Comparison of ENCODE assay signal across 8 cellular contexts in the genomic region with DNA sequence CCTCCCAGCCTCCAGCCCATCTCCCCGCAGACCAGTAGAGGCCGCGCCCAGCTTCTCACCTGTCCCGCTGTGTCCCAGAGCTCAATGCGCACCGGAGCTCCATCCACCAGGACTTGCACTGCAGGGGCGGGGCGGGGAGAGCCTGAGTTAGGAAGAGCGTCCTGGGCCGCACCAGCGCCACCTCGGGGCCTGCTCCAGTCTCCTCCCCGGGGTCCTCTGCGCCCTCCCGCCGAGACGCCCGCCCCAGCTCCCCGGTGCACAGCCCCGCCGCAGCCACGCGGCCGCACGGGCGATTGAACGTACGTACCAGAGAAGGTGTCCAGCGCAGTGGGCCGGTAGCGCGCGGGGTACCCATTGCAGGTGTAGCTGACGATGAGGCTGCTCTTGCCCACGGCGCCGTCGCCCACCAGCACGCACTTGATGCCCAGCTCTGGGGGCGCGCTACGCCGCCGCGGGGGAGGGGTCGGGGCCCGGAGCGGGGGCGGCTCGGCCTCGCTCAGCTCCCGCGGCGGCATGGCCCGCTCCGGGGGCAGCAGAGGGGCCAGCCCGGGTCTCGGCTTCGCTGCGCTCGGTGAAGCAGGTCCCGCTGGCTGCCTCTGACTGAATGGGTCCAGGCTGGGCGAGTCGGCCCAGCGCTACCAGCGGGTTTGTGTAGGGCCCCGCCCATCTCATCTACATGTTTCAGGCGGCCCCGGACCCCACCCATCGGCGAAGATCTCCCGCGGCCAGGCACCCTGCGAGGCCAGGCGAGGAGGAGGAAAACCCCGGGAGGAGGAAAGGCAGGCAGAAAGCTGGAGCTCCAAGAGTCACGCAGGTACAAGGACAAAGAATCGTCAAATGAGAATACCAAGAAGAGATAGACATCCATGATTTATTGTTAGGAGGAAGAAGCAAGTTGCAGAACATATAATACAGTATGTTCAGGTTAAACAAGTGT. TPM values are rescaled to one million over a fixed set of nuclear protein-coding genes. Genes with fewer than 3 reads are reported as not detected.
DNase-seq lines count a peak whose midpoint lies in the region; ATAC-seq and TF ChIP-seq lines count a peak whose summit lies in the region.

RHOV (minus strand) TSS at position 610 of the 937 bp plus-strand sequence; CDS start at position 515, 95 bp downstream.

- H3K27me3 ChIP-seq in DOHH2 (ENCODE audit: control insufficient read depth, low read length) (no peaks in the 10 kb centered on the region), MG63 (no peaks in the 10 kb centered on the region), iPS-20b (ENCODE audit: insufficient read depth, low read length) (peaks cover 17% of the 10 kb centered on the region; the same call in 1 of the 2 replicates)

- intact Hi-C loops in posterior vena cava (cut with DNase I): loop anchor here in 1 of 2 donors (2.0 kb wide), 1 partner anchor 17 kb away; no protein-coding TSS in a partner anchor

- DNase-seq in MG63: peak; percentile 68
- peak; percentile 80 for DNase-seq in astrocyte of the hippocampus (ENCODE audit: low read depth, low spot score)
- DNase-seq in stimulated activated CD4-positive, alpha-beta T cell treated with anti-CD3 and anti-CD28 coated beads, Interleukin-12 subunit alpha, Interleukin-12 subunit beta, amount 100 ng/mL, for 4 hours: peak; percentile 48
- DNase-seq in posterior vena cava (ENCODE audit: low spot score): no peak

- no peaks in the 10 kb centered on the region for H3K36me3 ChIP-seq in DOHH2 (ENCODE audit: control insufficient read depth, low read length)
- H3K36me3 ChIP-seq in MG63: no peaks in the 10 kb centered on the region
- no peaks in the 10 kb centered on the region for H3K36me3 ChIP-seq in iPS-20b (ENCODE audit: insufficient read depth, low read depth, low read length)

- H3K4me3 ChIP-seq in DOHH2 (ENCODE audit: low read length) (peak within 1 kb of the TSS; percentile 90), MG63 (peak within 1 kb of the TSS; percentile 42), iPS-20b (ENCODE audit: low read length) (peak within 1 kb of the TSS; percentile 58)

- H3K9me3 ChIP-seq in DOHH2 (ENCODE audit: control insufficient read depth, insufficient read depth, low read length) (no peaks in the 10 kb centered on the region), MG63 (no peaks in the 10 kb centered on the region), iPS-20b (ENCODE audit: insufficient read depth, low read depth, low read length) (no peaks in the 10 kb centered on the region)

- no peaks in the 10 kb centered on the region for H4K20me1 ChIP-seq in DOHH2 (ENCODE audit: control insufficient read depth, insufficient read depth, low read depth, low read length)

- peaks cover 22% of the 10 kb centered on the region for H3K4me1 ChIP-seq in DOHH2 (ENCODE audit: control insufficient read depth, low read length)
- H3K4me1 ChIP-seq in iPS-20b (ENCODE audit: insufficient read depth, low read length): peaks cover 10% of the 10 kb centered on the region

- H3F3A ChIP-seq in DOHH2 (ENCODE audit: control insufficient read depth, insufficient read depth): no peaks in the 10 kb centered on the region

- no peak within 1 kb of the TSS for H3K27ac ChIP-seq in DOHH2 (ENCODE audit: low read depth, low read length)
- no peak within 1 kb of the TSS for H3K27ac ChIP-seq in iPS-20b (ENCODE audit: low read length)

- H3K4me2 ChIP-seq in DOHH2 (ENCODE audit: low read length): peak within 1 kb of the TSS; percentile 100

- TF ChIP-seq CTCF in DOHH2 (IDR thresholded peaks at IDR 0.05; ENCODE audit: low read depth, low read length, poor library complexity, severe bottlenecking): peak; percentile 57

- H3K79me2 ChIP-seq in DOHH2 (ENCODE audit: control insufficient read depth, low read length): no peaks in the 10 kb centered on the region

- ATAC-seq in GM21737 (IDR thresholded peaks at IDR 0.05; ENCODE audit: unreplicated experiment): peak; percentile 47
- peak; percentile 89 for ATAC-seq in SK-N-SH treated with all-trans-retinoic acid at 6 μM for 48 hours

- H3K9me2 ChIP-seq in DOHH2 (replicated peaks; ENCODE audit: control insufficient read depth, low read length): no peaks in the 10 kb centered on the region

- H3K9ac ChIP-seq in iPS-20b (ENCODE audit: low read depth, low read length): peak within 1 kb of the TSS; percentile 37; the same call in 1 of the 2 replicates

TF ChIP-seq in SK-N-SH treated with all-trans-retinoic acid at 6 μM for 48 hours, 23 proteins besides CTCF, POLR2A, EP300 and RAD21 (continues in another document):
- TF ChIP-seq OSR1 (CRISPR knock-in tag; IDR thresholded peaks at IDR 0.05) (no peak), ZFP3 (CRISPR knock-in tag; IDR thresholded peaks at IDR 0.05) (no peak), RARB (CRISPR knock-in tag; IDR thresholded peaks at IDR 0.05) (no peak), BACH2 (CRISPR knock-in tag; IDR thresholded peaks at IDR 0.05; ENCODE audit: borderline replicate concordance) (no peak), TOX (CRISPR knock-in tag; IDR thresholded peaks at IDR 0.05; ENCODE audit: borderline replicate concordance) (no peak), ZFP30 (CRISPR knock-in tag; IDR thresholded peaks at IDR 0.05) (no peak), GLIS3 (CRISPR knock-in tag; IDR thresholded peaks at IDR 0.05) (no peak), SNAI2 (CRISPR knock-in tag; IDR thresholded peaks at IDR 0.05) (no peak), ZC3H10 (CRISPR knock-in tag; IDR thresholded peaks at IDR 0.05) (no peak), PPARA (CRISPR knock-in tag; IDR thresholded peaks at IDR 0.05; ENCODE audit: borderline replicate concordance) (no peak), CSDC2 (CRISPR knock-in tag; IDR thresholded peaks at IDR 0.05) (no peak), ARNTL (CRISPR knock-in tag; IDR thresholded peaks at IDR 0.05; ENCODE audit: borderline replicate concordance, low read depth) (no peak), PATZ1 (CRISPR knock-in tag; IDR thresholded peaks at IDR 0.05; ENCODE audit: borderline replicate concordance) (no peak), ZNF8 (CRISPR knock-in tag; IDR thresholded peaks at IDR 0.05) (no peak), ESRRG (CRISPR knock-in tag; IDR thresholded peaks at IDR 0.05) (no peak)
- TF ChIP-seq, protein P1, sequence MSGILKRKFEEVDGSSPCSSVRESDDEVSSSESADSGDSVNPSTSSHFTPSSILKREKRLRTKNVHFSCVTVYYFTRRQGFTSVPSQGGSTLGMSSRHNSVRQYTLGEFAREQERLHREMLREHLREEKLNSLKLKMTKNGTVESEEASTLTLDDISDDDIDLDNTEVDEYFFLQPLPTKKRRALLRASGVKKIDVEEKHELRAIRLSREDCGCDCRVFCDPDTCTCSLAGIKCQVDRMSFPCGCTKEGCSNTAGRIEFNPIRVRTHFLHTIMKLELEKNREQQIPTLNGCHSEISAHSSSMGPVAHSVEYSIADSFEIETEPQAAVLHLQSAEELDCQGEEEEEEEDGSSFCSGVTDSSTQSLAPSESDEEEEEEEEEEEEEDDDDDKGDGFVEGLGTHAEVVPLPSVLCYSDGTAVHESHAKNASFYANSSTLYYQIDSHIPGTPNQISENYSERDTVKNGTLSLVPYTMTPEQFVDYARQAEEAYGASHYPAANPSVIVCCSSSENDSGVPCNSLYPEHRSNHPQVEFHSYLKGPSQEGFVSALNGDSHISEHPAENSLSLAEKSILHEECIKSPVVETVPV (CRISPR knock-in tag; IDR thresholded peaks at IDR 0.05): no peak
- TF ChIP-seq, protein P2, sequence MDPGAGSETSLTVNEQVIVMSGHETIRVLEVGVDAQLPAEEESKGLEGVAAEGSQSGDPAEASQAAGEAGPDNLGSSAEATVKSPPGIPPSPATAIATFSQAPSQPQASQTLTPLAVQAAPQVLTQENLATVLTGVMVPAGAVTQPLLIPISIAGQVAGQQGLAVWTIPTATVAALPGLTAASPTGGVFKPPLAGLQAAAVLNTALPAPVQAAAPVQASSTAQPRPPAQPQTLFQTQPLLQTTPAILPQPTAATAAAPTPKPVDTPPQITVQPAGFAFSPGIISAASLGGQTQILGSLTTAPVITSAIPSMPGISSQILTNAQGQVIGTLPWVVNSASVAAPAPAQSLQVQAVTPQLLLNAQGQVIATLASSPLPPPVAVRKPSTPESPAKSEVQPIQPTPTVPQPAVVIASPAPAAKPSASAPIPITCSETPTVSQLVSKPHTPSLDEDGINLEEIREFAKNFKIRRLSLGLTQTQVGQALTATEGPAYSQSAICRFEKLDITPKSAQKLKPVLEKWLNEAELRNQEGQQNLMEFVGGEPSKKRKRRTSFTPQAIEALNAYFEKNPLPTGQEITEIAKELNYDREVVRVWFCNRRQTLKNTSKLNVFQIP (CRISPR knock-in tag; IDR thresholded peaks at IDR 0.05; ENCODE audit: borderline replicate concordance, low read depth): no peak

RNA-seq across cellular contexts. Expression of gene RHOV, which starts in this region (rescaled TPM):
- 0.49 TPM in 1 of 2 replicates, not detected in the other for total RNA-seq in MG63 (2014; rRNA removed; shearing (Covaris generic); ENCODE audit: low replicate concordance)
- not detected for total RNA-seq in posterior vena cava

Comparison
In these comparisons a context has a peak if more than half of its experiments do, and no peak if none do; other contexts are left out.
1. Peak in DNase-seq and H3K4me3 ChIP-seq in MG63; RNA of the gene not detected or under 1 TPM.